Comparison of ENCODE assay signal across 3 cellular contexts in genomic region chr1:160705824-160706223, GRCh38. TPM values are rescaled to one million over a fixed set of nuclear protein-coding genes. Genes with fewer than 3 reads are reported as not detected.
"Had no signal": no experiment of that assay in that cellular context is flagged by ENCODE, and none has a peak within 500 bp of the region (broad histone marks: within the 10 kb centered on the region; RNA-seq: fewer than 3 reads in every experiment).

No MANE protein-coding gene starts in this region.

RNA-seq across cellular contexts. Expression of gene CD48, which starts 5.8 kb away (rescaled TPM):
- total RNA-seq: dermis blood vessel endothelial cell, myocyte had no signal

RNA-seq across cellular contexts. Expression of gene SLAMF7, which starts 33.2 kb away (rescaled TPM):
- total RNA-seq: dermis blood vessel endothelial cell, mesothelial cell of epicardium, myocyte had no signal

RNA-seq across cellular contexts. Expression of gene SLAMF1, which starts 59.0 kb away (rescaled TPM):
- total RNA-seq: dermis blood vessel endothelial cell, mesothelial cell of epicardium, myocyte had no signal
